Comparison of ENCODE assay signal across 10 cellular contexts in the genomic region with DNA sequence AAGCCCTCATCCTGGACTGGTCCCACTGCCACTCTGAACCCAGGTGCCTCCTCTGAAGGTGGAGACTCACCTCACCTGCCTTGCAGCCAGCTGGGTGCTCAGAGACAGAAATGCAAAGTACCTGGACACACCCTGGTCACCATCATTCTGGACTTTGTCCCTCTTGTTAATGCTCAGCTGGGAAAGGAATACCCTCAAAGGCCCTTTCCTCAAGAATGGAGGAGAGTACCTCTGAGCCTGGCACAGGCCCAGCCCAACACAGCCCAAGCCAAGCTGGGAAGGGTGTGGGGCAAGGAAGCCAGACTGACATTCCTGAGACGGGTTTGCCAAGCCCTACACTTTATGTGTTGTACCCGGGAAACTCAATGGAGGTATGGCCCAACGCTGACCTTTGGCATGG. TPM values are rescaled to one million over a fixed set of nuclear protein-coding genes. Genes with fewer than 3 reads are reported as not detected.
A peak's percentile ranks its signal among the peaks of the same experiment; 100 is the strongest.
DNase-seq lines count a peak whose midpoint lies in the region; ATAC-seq and TF ChIP-seq lines count a peak whose summit lies in the region.
"Had no signal": no experiment of that assay in that cellular context is flagged by ENCODE, and none has a peak within 500 bp of the region (broad histone marks: within the 10 kb centered on the region; RNA-seq: fewer than 3 reads in every experiment).

No MANE protein-coding gene starts in this region.

- H3K4me3 Mint-ChIP-seq in T-helper 1 cell treated with Interleukin-12 subunit alpha and Interleukin-12 subunit beta and Interleukin-4 antibody, amounts not matched to agents 30 μg/mL and 1 μg/mL, for 36 hours, result no peak overlapping the region

- H3K9me3 ChIP-seq in liver (ENCODE audit: control insufficient read depth in 4 of 4, low read length in 3 of 4) (no peaks in the 10 kb centered on the region), stomach (no peaks in the 10 kb centered on the region)

- H3K27me3 ChIP-seq in liver (ENCODE audit: control insufficient read depth in 4 of 4, insufficient read depth in 4 of 4, low read length in 3 of 4) (no peaks in the 10 kb centered on the region), stomach (no peaks in the 10 kb centered on the region)

- TF ChIP-seq EP300 in stomach (IDR thresholded peaks at IDR 0.05), result no peak

- no peak for TF ChIP-seq POLR2A in stomach (IDR thresholded peaks at IDR 0.05)

- peaks cover 6 to 41% (median 26%) of the 10 kb centered on the region in 4 donors for H3K4me1 ChIP-seq in liver (ENCODE audit: control insufficient read depth in 4 of 4, insufficient read depth in 4 of 4, low read length in 3 of 4)
- peaks cover 42 to 78% (median 68%) of the 10 kb centered on the region in 4 donors for H3K4me1 ChIP-seq in stomach

- no peak for TF ChIP-seq RAD21 in liver (IDR thresholded peaks at IDR 0.05)

- H3K27me3 Mint-ChIP-seq in T-helper 1 cell treated with Interleukin-12 subunit alpha and Interleukin-12 subunit beta and Interleukin-4 antibody, amounts not matched to agents 30 μg/mL and 1 μg/mL, for 36 hours (ENCODE audit: low read depth), result no peaks in the 10 kb centered on the region

- intact Hi-C loops in stomach (cut with DNase I; ENCODE audit: low total_unique reads), result no loop called here

- H3K27ac Mint-ChIP-seq in T-helper 1 cell treated with Interleukin-12 subunit alpha and Interleukin-12 subunit beta and Interleukin-4 antibody, amounts not matched to agents 30 μg/mL and 1 μg/mL, for 36 hours, result peak overlapping the region; percentile 54

- H3K9ac ChIP-seq in liver (ENCODE audit: low read depth in 1 of 2, low read length in 2 of 2), result no peak overlapping the region

- peaks cover 40% of the 10 kb centered on the region for H3K4me1 Mint-ChIP-seq in T-helper 1 cell treated with Interleukin-12 subunit alpha and Interleukin-12 subunit beta and Interleukin-4 antibody, amounts not matched to agents 30 μg/mL and 1 μg/mL, for 36 hours (ENCODE audit: low read depth)

- DNase-seq in T-helper 1 cell (no peak), stomach (peak; percentile 89), NCI-H2107 (lab: John Stamatoyannopoulos, UW) (no peak), GM03348 (ENCODE audit: low spot score) (no peak)
- DNase-seq: stimulated activated CD4-positive, alpha-beta T cell treated with anti-CD3 and anti-CD28 coated beads, Interleukin-12 subunit alpha, Interleukin-12 subunit beta, amount 100 ng/mL, for 4 hours had no signal

- ATAC-seq in HG02610 (IDR thresholded peaks at IDR 0.05; ENCODE audit: unreplicated experiment), result no peak

- no peak for TF ChIP-seq CTCF in VCaP (conservative IDR thresholded peaks at IDR 0.05)
- TF ChIP-seq CTCF in liver (IDR thresholded peaks at IDR 0.05; ENCODE audit: low read depth, low read length, missing input control), result no peak
- no peak for TF ChIP-seq CTCF in stomach (IDR thresholded peaks at IDR 0.05)

- peak overlapping the region; percentile 85; the same call in 1 of the 2 replicates for H3K27ac ChIP-seq in VCaP
- peak overlapping the region in 1 of 2 donors; percentile 11 for H3K27ac ChIP-seq in liver (ENCODE audit: low read depth in 1 of 2, low read length in 2 of 2)
- peak overlapping the region; percentile 81 to 95 (median 92) for H3K27ac ChIP-seq in stomach

- no peaks in the 10 kb centered on the region for H3K9me3 Mint-ChIP-seq in T-helper 1 cell treated with Interleukin-12 subunit alpha and Interleukin-12 subunit beta and Interleukin-4 antibody, amounts not matched to agents 30 μg/mL and 1 μg/mL, for 36 hours

- H3K36me3 ChIP-seq in liver (ENCODE audit: control insufficient read depth in 4 of 4, insufficient read depth in 3 of 4, low read depth in 1 of 4, low read length in 3 of 4) (peaks cover 0 to 7% (median 4%) of the 10 kb centered on the region in 4 donors), stomach (peaks cover 0 to 23% (median 18%) of the 10 kb centered on the region in 4 donors)

- 77% methylated on average over 3 of the region's 3 CpGs for WGBS in liver
- WGBS in stomach, 5 donors, result 18 to 63% (median 40%) methylated on average over 3 of the region's 3 CpGs

- peaks cover 24% of the 10 kb centered on the region for H3K36me3 Mint-ChIP-seq in T-helper 1 cell treated with Interleukin-12 subunit alpha and Interleukin-12 subunit beta and Interleukin-4 antibody, amounts not matched to agents 30 μg/mL and 1 μg/mL, for 36 hours (ENCODE audit: low read depth)

- no peak overlapping the region for H3K4me3 ChIP-seq in liver (ENCODE audit: low read depth in 1 of 3, low read length in 3 of 3)
- no peak overlapping the region for H3K4me3 ChIP-seq in stomach

TF ChIP-seq in liver, 16 proteins besides CTCF, POLR2A, EP300 and RAD21:
- peak; percentile 17 for TF ChIP-seq HNF4G (IDR thresholded peaks at IDR 0.05)
- no peak for TF ChIP-seq MAX (IDR thresholded peaks at IDR 0.05)

RNA-seq across cellular contexts. Expression of gene ALAS1, which starts 1.0 kb away (rescaled TPM):
- 100 to 1,000 TPM in 1 of 2 donors, 10 to 100 TPM in 1; 32.3 to 129 TPM for total RNA-seq in liver
- 100 to 1,000 TPM; 145 to 421 TPM for polyA plus RNA-seq in liver
- 10 to 100 TPM; 19.6 to 75.3 (median 33.4) TPM for total RNA-seq in stomach
- 10 to 100 TPM; 35.6 to 59.1 (median 42.7) TPM for polyA plus RNA-seq in stomach

RNA-seq across cellular contexts. Expression of gene TLR9, which starts 28.5 kb away (rescaled TPM):
- total RNA-seq in liver (not detected), stomach (not detected)
- polyA plus RNA-seq in liver (under 1 TPM in 1 of 2 donors, not detected in 1; 0.02 TPM), stomach (under 1 TPM in 1 of 3 donors, not detected in 2; 0.18 TPM)
- total RNA-seq: temporal lobe had no signal

RNA-seq across cellular contexts. Expression of gene TWF2, which starts 42.0 kb away (rescaled TPM):
- total RNA-seq in liver (10 to 100 TPM; 12.7 to 26.3 TPM), stomach (100 to 1,000 TPM in 1 of 5 donors, 10 to 100 TPM in 4; 18.7 to 237 (median 39.1) TPM)
- polyA plus RNA-seq in liver (10 to 100 TPM; 12.0 to 22.6 TPM), stomach (10 to 100 TPM; 37.5 to 58.7 (median 40.8) TPM)

RNA-seq across cellular contexts. Expression of gene POC1A, which starts 42.8 kb away (rescaled TPM):
- total RNA-seq in liver (10 to 100 TPM in 1 of 2 donors, 1 to 10 TPM in 1; 2.8 to 12.7 TPM), stomach (10 to 100 TPM in 1 of 5 donors, 1 to 10 TPM in 3, not detected in 1; 1.8 to 23.2 (median 3.5) TPM)
- polyA plus RNA-seq in liver (1 to 10 TPM; 1.4 to 6.8 TPM), stomach (1 to 10 TPM; 3.0 to 4.4 (median 3.5) TPM)

RNA-seq across cellular contexts. Expression of gene PPM1M, which starts 48.6 kb away (rescaled TPM):
- total RNA-seq in liver (1 to 10 TPM; 5.5 TPM), stomach (10 to 100 TPM in 3 of 5 donors, 1 to 10 TPM in 2; 7.9 to 44.9 (median 11.0) TPM)
- polyA plus RNA-seq in liver (1 to 10 TPM; 2.8 to 3.8 TPM), stomach (10 to 100 TPM; 16.4 to 25.7 (median 19.8) TPM)
